5 cellular contexts compared by ENCODE assay signal in the genomic region with DNA sequence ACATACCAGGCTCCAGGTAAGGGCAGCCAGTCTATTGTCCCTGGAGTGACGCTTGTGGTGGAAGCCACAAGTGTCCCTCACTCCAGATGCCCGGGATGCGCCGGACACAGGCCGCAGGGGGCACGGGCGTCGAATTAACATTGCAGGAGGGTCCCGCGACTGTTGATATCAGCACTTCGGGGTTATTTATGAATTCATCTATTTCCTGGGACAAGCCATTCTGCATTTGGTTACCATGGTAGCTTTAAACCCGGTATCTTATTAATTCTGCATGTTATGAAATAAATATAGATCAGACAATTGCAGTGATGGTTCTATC.
"Had no signal": no experiment of that assay in that cellular context is flagged by ENCODE, and none has a peak within 500 bp of the region (broad histone marks: within the 10 kb centered on the region; RNA-seq: fewer than 3 reads in every experiment).

No MANE protein-coding gene starts in this region.

- H3K4me2 ChIP-seq: GM23338 had no signal

- DNase-seq: H9, IMR-90, KG1 had no signal

- H2AFZ ChIP-seq: GM23338 had no signal

- H3K4me3 ChIP-seq: GM23338, K562 had no signal
